ENCODE assay signal across 14 cellular contexts in the genomic region with DNA sequence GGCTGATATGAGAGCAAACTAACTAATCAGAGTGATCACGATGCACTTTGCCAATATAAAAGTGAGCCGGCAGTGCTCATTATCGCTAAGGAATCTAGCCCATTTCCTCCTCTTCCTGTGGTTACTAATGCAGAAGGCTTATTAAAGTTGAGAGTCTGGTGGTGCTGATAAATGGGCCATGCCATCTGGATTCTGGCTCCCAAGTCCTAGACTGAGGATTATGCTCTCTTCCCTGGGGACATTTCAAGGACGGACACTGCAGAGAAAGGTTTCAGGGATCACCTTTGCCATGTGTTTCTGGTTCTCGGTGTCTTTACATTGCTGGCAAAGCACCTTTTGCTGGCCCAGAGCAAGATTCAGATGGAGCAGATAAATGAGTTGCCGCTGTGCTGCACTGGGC.
DNase-seq lines count a peak whose midpoint lies in the region; ATAC-seq, FAIRE-seq and TF ChIP-seq lines count a peak whose summit lies in the region.
"Had no signal": no experiment of that assay in that cellular context is flagged by ENCODE, and none has a peak within 500 bp of the region (broad histone marks: within the 10 kb centered on the region; RNA-seq: fewer than 3 reads in every experiment).

No MANE protein-coding gene starts in this region.

- no peak for ATAC-seq in HG03196 (IDR thresholded peaks at IDR 0.05; ENCODE audit: unreplicated experiment)

- no peaks in the 10 kb centered on the region for H3K79me2 ChIP-seq in astrocyte (ENCODE audit: insufficient read depth, low read length)

- no peaks in the 10 kb centered on the region for H3K9me3 ChIP-seq in A673 (ENCODE audit: low read depth, low read length, poor library complexity, severe bottlenecking)
- no peaks in the 10 kb centered on the region for H3K9me3 ChIP-seq in astrocyte (ENCODE audit: insufficient read depth, low read depth, low read length)
- no peaks in the 10 kb centered on the region for H3K9me3 ChIP-seq in mesenchymal stem cell (ENCODE audit: control insufficient read depth, low read length)
- H3K9me3 ChIP-seq in spleen = no peaks in the 10 kb centered on the region
- H3K9me3 ChIP-seq: colonic mucosa had no signal

- no peak overlapping the region for H3K14ac ChIP-seq in mesenchymal stem cell (ENCODE audit: low read length in 2 of 2)

- H3K36me3 Mint-ChIP-seq in astrocyte (ENCODE audit: low read depth, unreplicated experiment) = peaks cover 6% of the 10 kb centered on the region
- H3K36me3 Mint-ChIP-seq: activated naive CD4-positive, alpha-beta T cell treated with anti-CD3 and anti-CD28 coated beads, Interleukin-2, amount 50 U/mL, for 24 hours had no signal

- H3K36me3 ChIP-seq in A673 (ENCODE audit: insufficient read depth, low read length, poor library complexity, severe bottlenecking) (no peaks in the 10 kb centered on the region), astrocyte (ENCODE audit: insufficient read depth, low read length) (no peaks in the 10 kb centered on the region), mesenchymal stem cell (ENCODE audit: control insufficient read depth in 1 of 2, insufficient read depth in 2 of 2, low read depth in 1 of 2, low read length in 2 of 2) (no peaks in the 10 kb centered on the region), spleen (no peaks in the 10 kb centered on the region)
- H3K36me3 ChIP-seq: colonic mucosa had no signal

- in situ Hi-C loops in KBM-7 (cut with MboI; ENCODE audit: low pct_unique_long_range_greater_than_20kb, low sequenced_read_pairs) = no loop called here

- H2BK12ac ChIP-seq in mesenchymal stem cell (ENCODE audit: low read length in 2 of 2) = no peak overlapping the region

- intact Hi-C loops in A673 (cut with micrococcal nuclease; ENCODE audit: unreplicated experiment) (no loop called here), posterior vena cava (cut with DNase I) (no loop called here), spleen (cut with DNase I; ENCODE audit: low total_unique reads) (no loop called here)

- H3K4me3 Mint-ChIP-seq in astrocyte (ENCODE audit: unreplicated experiment) = no peak overlapping the region
- H3K4me3 Mint-ChIP-seq: activated naive CD4-positive, alpha-beta T cell treated with anti-CD3 and anti-CD28 coated beads, Interleukin-2, amount 50 U/mL, for 24 hours had no signal

- H3K79me1 ChIP-seq in mesenchymal stem cell (replicated peaks; ENCODE audit: low read length, poor library complexity, severe bottlenecking) = no peaks in the 10 kb centered on the region

- H2AFZ ChIP-seq in astrocyte (ENCODE audit: low read depth, low read length) (no peak overlapping the region), mesenchymal stem cell (ENCODE audit: low read depth, low read length) (no peak overlapping the region)
- H2AFZ ChIP-seq: PC-9 had no signal

- H3K23ac ChIP-seq in mesenchymal stem cell (ENCODE audit: low read length in 2 of 2) = no peak overlapping the region

- TF ChIP-seq CTCF in A673 (conservative IDR thresholded peaks at IDR 0.05; ENCODE audit: low read depth, low read length) (no peak), astrocyte (IDR thresholded peaks at IDR 0.05; ENCODE audit: insufficient read depth, low read depth, low read length) (no peak), spleen (IDR thresholded peaks at IDR 0.05 in 8 of 11, conservative IDR thresholded peaks at IDR 0.05 in 3 of 11) (no peak)

- no peaks in the 10 kb centered on the region for H3K9me3 Mint-ChIP-seq in astrocyte (ENCODE audit: unreplicated experiment)
- H3K9me3 Mint-ChIP-seq: activated naive CD4-positive, alpha-beta T cell treated with anti-CD3 and anti-CD28 coated beads, Interleukin-2, amount 50 U/mL, for 24 hours had no signal

- H3K4me2 ChIP-seq in astrocyte (ENCODE audit: low read length) (peak overlapping the region; percentile 50), mesenchymal stem cell (ENCODE audit: low read length, poor library complexity, severe bottlenecking) (no peak overlapping the region)
- H3K4me2 ChIP-seq: PC-9 had no signal

- H3K4me1 Mint-ChIP-seq in astrocyte (ENCODE audit: low read depth, unreplicated experiment) = peaks cover 34% of the 10 kb centered on the region

- peak; percentile 78 for FAIRE-seq in astrocyte (lab: Jason Lieb, UNC)

- H4K20me1 ChIP-seq in astrocyte (ENCODE audit: insufficient read depth, low read length) = no peaks in the 10 kb centered on the region

- H2BK5ac ChIP-seq in mesenchymal stem cell (ENCODE audit: low read depth, low read length, poor library complexity, severe bottlenecking) = no peak overlapping the region

- no peak overlapping the region for H4K8ac ChIP-seq in mesenchymal stem cell (ENCODE audit: low read length)

- no peak overlapping the region for H3K27ac Mint-ChIP-seq in astrocyte (ENCODE audit: unreplicated experiment)
- H3K27ac Mint-ChIP-seq: activated naive CD4-positive, alpha-beta T cell treated with anti-CD3 and anti-CD28 coated beads, Interleukin-2, amount 50 U/mL, for 24 hours had no signal

- no peaks in the 10 kb centered on the region for H3K27me3 Mint-ChIP-seq in astrocyte (ENCODE audit: low read depth, unreplicated experiment)

- DNase-seq in A673 (ENCODE audit: low spot score) (peak; percentile 65), KBM-7 (peak; percentile 31), astrocyte (ENCODE audit: low read depth) (peak; percentile 40), mesenchymal stem cell (peak; percentile 19), posterior vena cava (ENCODE audit: low spot score) (no peak), NK-92 (lab: John Stamatoyannopoulos, UW; ENCODE audit: unreplicated experiment) (no peak), spleen (no peak)
- DNase-seq: colonic mucosa; NCI-H2029 treated with DMSO at 0.1 percent for 48 hours; stimulated activated CD8-positive, alpha-beta memory T cell treated with anti-CD3 and anti-CD28 coated beads, Interleukin-4, amount 100 ng/mL, for 48 hours had no signal

- CTCF ChIA-PET in A673 (lab: Charles Lee) = no interaction called here

- POLR2A ChIA-PET in A673 (lab: Charles Lee; ENCODE audit: low non-redundant PET) = no interaction called here

- TF ChIP-seq POLR2A in spleen (IDR thresholded peaks at IDR 0.05) = no peak

- H3K4me1 ChIP-seq in A673 (ENCODE audit: insufficient read depth, low read length, poor library complexity, severe bottlenecking) = peaks cover 15% of the 10 kb centered on the region
- peaks cover 23% of the 10 kb centered on the region for H3K4me1 ChIP-seq in astrocyte (ENCODE audit: insufficient read depth, low read length)
- peaks cover 11% of the 10 kb centered on the region for H3K4me1 ChIP-seq in mesenchymal stem cell (ENCODE audit: control insufficient read depth, insufficient read depth, low read depth, low read length)
- peaks cover 0 to 23% (median 5%) of the 10 kb centered on the region in 6 donors for H3K4me1 ChIP-seq in spleen
- H3K4me1 ChIP-seq: colonic mucosa, foreskin keratinocyte had no signal

- no peak overlapping the region for H3K18ac ChIP-seq in mesenchymal stem cell (ENCODE audit: low read depth in 1 of 2, low read length in 2 of 2)

- H3K4me3 ChIP-seq in A673 (ENCODE audit: low read depth, low read length, poor library complexity, severe bottlenecking) (no peak overlapping the region), astrocyte (ENCODE audit: insufficient read depth, low read depth, low read length) (no peak overlapping the region), mesenchymal stem cell (ENCODE audit: insufficient read depth in 1 of 2, low read depth in 1 of 2, low read length in 2 of 2) (no peak overlapping the region), spleen (no peak overlapping the region)
- H3K4me3 ChIP-seq: colonic mucosa, PC-9 had no signal

- H2BK15ac ChIP-seq in mesenchymal stem cell (ENCODE audit: low read depth, poor library complexity, severe bottlenecking) = no peak overlapping the region

- no peak overlapping the region for H2BK120ac ChIP-seq in mesenchymal stem cell (ENCODE audit: low read depth, low read length)

- H4K91ac ChIP-seq in mesenchymal stem cell (ENCODE audit: low read length) = no peak overlapping the region

- WGBS in mesenchymal stem cell = 68% methylated on average over 5 of the region's 6 CpGs
- WGBS in spleen, 5 donors = 8 to 26% (median 24%) methylated on average over 5 to 6 of the region's 6 CpGs

- no peak overlapping the region for H2AK5ac ChIP-seq in mesenchymal stem cell (ENCODE audit: low read length, severe bottlenecking)

- BruUV-seq in A673 (replicated peaks; lab: Mats Ljungman, UMichigan) = no TSS peak

- no peaks in the 10 kb centered on the region for H3K27me3 ChIP-seq in A673 (replicated peaks; ENCODE audit: insufficient read depth, low read depth, low read length, poor library complexity)
- no peaks in the 10 kb centered on the region for H3K27me3 ChIP-seq in astrocyte (ENCODE audit: insufficient read depth, low read length)
- H3K27me3 ChIP-seq in mesenchymal stem cell (ENCODE audit: control insufficient read depth in 1 of 2, insufficient read depth in 1 of 2, low read length in 2 of 2) = peaks cover 0 to 52% of the 10 kb centered on the region in 2 experiments
- peaks cover 0 to 14% (median 0%) of the 10 kb centered on the region in 7 donors for H3K27me3 ChIP-seq in spleen (replicated peaks in 1 of 7)
- H3K27me3 ChIP-seq: colonic mucosa, foreskin keratinocyte had no signal

- H3K9ac ChIP-seq in astrocyte (ENCODE audit: low read length) (no peak overlapping the region), mesenchymal stem cell (ENCODE audit: low read length) (no peak overlapping the region)

- H3K27ac ChIP-seq in A673 (ENCODE audit: low read depth, low read length, poor library complexity, severe bottlenecking) = no peak overlapping the region
- H3K27ac ChIP-seq in astrocyte (ENCODE audit: low read depth, low read length) = no peak overlapping the region
- peak overlapping the region; percentile 38 for H3K27ac ChIP-seq in mesenchymal stem cell (ENCODE audit: low read length, poor library complexity, severe bottlenecking)
- H3K27ac ChIP-seq in spleen = no peak overlapping the region
- H3K27ac ChIP-seq: colonic mucosa, foreskin keratinocyte, PC-9 had no signal

- H3K4ac ChIP-seq in mesenchymal stem cell (ENCODE audit: low read depth in 1 of 2, low read length in 2 of 2) = no peak overlapping the region

Comparison
In these comparisons a context has a peak if more than half of its experiments do, and no peak if none do; other contexts are left out.
1. DNase-seq: peak in A673 (single experiment), KBM-7 (single experiment), astrocyte (single experiment) and mesenchymal stem cell (single experiment); none in posterior vena cava (single experiment), NK-92 (single experiment) and spleen (single experiment).